ENCODE assay signal across 12 cellular contexts in genomic region chr20:41152108-41152757, GRCh38. TPM values are rescaled to one million over a fixed set of nuclear protein-coding genes. Genes with fewer than 3 reads are reported as not detected.
DNase-seq lines count a peak whose midpoint lies in the region; ATAC-seq, FAIRE-seq and TF ChIP-seq lines count a peak whose summit lies in the region.
"Had no signal": no experiment of that assay in that cellular context is flagged by ENCODE, and none has a peak within 500 bp of the region (broad histone marks: within the 10 kb centered on the region; RNA-seq: fewer than 3 reads in every experiment).

No MANE protein-coding gene starts in this region.

- CTCF ChIA-PET in CD8-positive, alpha-beta T cell (lab: Charles Lee) = interaction anchor here (1.1 to 9.9 kb wide), 6 partner anchors 11 to 188 kb away, joined by 3 to 94 read pairs (median 4); partner anchors contain the start of genes LPIN3 and PLCG1

- H3K4me2 ChIP-seq in osteoblast (ENCODE audit: insufficient read depth, low read length) = no peak overlapping the region

- no peaks in the 10 kb centered on the region for H3K27me3 Mint-ChIP-seq in CD8-positive, alpha-beta T cell (ENCODE audit: low read depth)
- no peaks in the 10 kb centered on the region for H3K27me3 Mint-ChIP-seq in effector memory CD8-positive, alpha-beta T cell

- H3K4me3 ChIP-seq in CD8-positive, alpha-beta T cell (ENCODE audit: low read depth, low read length) = no peak overlapping the region
- no peak overlapping the region for H3K4me3 ChIP-seq in osteoblast (ENCODE audit: insufficient read depth, low read length)

- H3K36me3 ChIP-seq in CD8-positive, alpha-beta T cell (ENCODE audit: insufficient read depth, low read length) = no peaks in the 10 kb centered on the region
- no peaks in the 10 kb centered on the region for H3K36me3 ChIP-seq in osteoblast (ENCODE audit: insufficient read depth, low read length)

- TF ChIP-seq CTCF in CD8-positive, alpha-beta T cell (IDR thresholded peaks at IDR 0.05) = no peak
- TF ChIP-seq CTCF in osteoblast (IDR thresholded peaks at IDR 0.05; ENCODE audit: extremely low read depth, low read depth, low read length) (no peak), D721Med (IDR thresholded peaks at IDR 0.05; ENCODE audit: insufficient read depth, missing control alignments) (no peak)

- no peak for ATAC-seq in CD8-positive, alpha-beta T cell
- no peak for ATAC-seq in effector memory CD8-positive, alpha-beta T cell (replicated peaks)
- ATAC-seq: left lobe of liver had no signal

- H4K20me1 ChIP-seq in osteoblast (ENCODE audit: insufficient read depth, low read length) = peaks cover 91% of the 10 kb centered on the region

- H3K79me2 ChIP-seq in osteoblast (ENCODE audit: insufficient read depth, low read length) = peaks cover 98% of the 10 kb centered on the region

- H3K4me1 Mint-ChIP-seq in CD8-positive, alpha-beta T cell (ENCODE audit: low read depth) = peaks cover 97% of the 10 kb centered on the region
- H3K4me1 Mint-ChIP-seq in effector memory CD8-positive, alpha-beta T cell (ENCODE audit: low read depth in 2 of 2) = peaks cover 86 to 88% of the 10 kb centered on the region in 2 donors

- intact Hi-C loops in CD8-positive, alpha-beta T cell (cut with DNase I, micrococcal nuclease) = no loop called here

- H3K27ac ChIP-seq in CD8-positive, alpha-beta T cell (ENCODE audit: low read depth, low read length) = no peak overlapping the region
- H3K27ac ChIP-seq in osteoblast (ENCODE audit: low read depth, low read length) = no peak overlapping the region

- H3K27ac Mint-ChIP-seq in CD8-positive, alpha-beta T cell = peak overlapping the region; percentile 98
- peak overlapping the region; percentile 51 to 89 for H3K27ac Mint-ChIP-seq in effector memory CD8-positive, alpha-beta T cell

- no peaks in the 10 kb centered on the region for H3K9me3 Mint-ChIP-seq in CD8-positive, alpha-beta T cell
- no peaks in the 10 kb centered on the region for H3K9me3 Mint-ChIP-seq in effector memory CD8-positive, alpha-beta T cell

- H2AFZ ChIP-seq in osteoblast (ENCODE audit: low read length) = no peak overlapping the region

- peaks cover 99% of the 10 kb centered on the region for H3K4me1 ChIP-seq in CD8-positive, alpha-beta T cell (ENCODE audit: insufficient read depth, low read length)
- no peaks in the 10 kb centered on the region for H3K4me1 ChIP-seq in osteoblast (ENCODE audit: insufficient read depth, low read length)

- DNase-seq in CD8-positive, alpha-beta T cell = no peak
- DNase-seq in NCI-H69 (lab: John Stamatoyannopoulos, UW) (peak; percentile 17), osteoblast (ENCODE audit: insufficient read length, low spot score, missing footprints) (peak; percentile 66), GDM1 (lab: John Stamatoyannopoulos, UW) (no peak), NCI-H187 treated with DMSO at 0.1 percent for 48 hours (lab: John Stamatoyannopoulos, UW) (no peak), D721Med (ENCODE audit: insufficient read length, low spot score) (no peak)
- DNase-seq in effector memory CD8-positive, alpha-beta T cell = no peak
- DNase-seq: COR-L47, foreskin melanocyte, NCI-H2081 had no signal

- no peaks in the 10 kb centered on the region for H3K9me3 ChIP-seq in CD8-positive, alpha-beta T cell (ENCODE audit: low read length)
- no peaks in the 10 kb centered on the region for H3K9me3 ChIP-seq in osteoblast (ENCODE audit: low read depth, low read length)

- H3K4me3 Mint-ChIP-seq in CD8-positive, alpha-beta T cell = peak overlapping the region; percentile 64
- H3K4me3 Mint-ChIP-seq in effector memory CD8-positive, alpha-beta T cell = peak overlapping the region; percentile 18 to 70

- FAIRE-seq in D721Med (lab: Jason Lieb, UNC) = no peak
- FAIRE-seq: H54 had no signal

- peaks cover 26% of the 10 kb centered on the region for H3K36me3 Mint-ChIP-seq in CD8-positive, alpha-beta T cell
- peaks cover 11% of the 10 kb centered on the region for H3K36me3 Mint-ChIP-seq in effector memory CD8-positive, alpha-beta T cell (ENCODE audit: insufficient read depth)

- no peaks in the 10 kb centered on the region for H3K27me3 ChIP-seq in CD8-positive, alpha-beta T cell (ENCODE audit: insufficient read depth, low read length)
- H3K27me3 ChIP-seq in osteoblast (ENCODE audit: insufficient read depth, low read length) = no peaks in the 10 kb centered on the region

- POLR2A ChIA-PET in CD8-positive, alpha-beta T cell (lab: Charles Lee) = interaction anchor here (0.9 to 13.7 kb wide), 4 partner anchors 11 to 178 kb away, joined by 3 to 317 read pairs (median 4); partner anchors contain the start of gene PLCG1

RNA-seq across cellular contexts. Expression of gene PLCG1, which starts 14.9 kb away (rescaled TPM):
- total RNA-seq in CD8-positive, alpha-beta T cell = 100 to 1,000 TPM; 335 to 366 TPM
- total RNA-seq in osteoblast = 72.4 and 73.7 TPM in 2 replicates

Comparison
In these comparisons a context has a peak if more than half of its experiments do, and no peak if none do; other contexts are left out.
1. DNase-seq: peak in NCI-H69 (single experiment) and osteoblast (single experiment); none in CD8-positive, alpha-beta T cell (0 of 7), effector memory CD8-positive, alpha-beta T cell (0 of 3), GDM1 (single experiment), NCI-H187 treated with DMSO at 0.1 percent for 48 hours (single experiment) and D721Med (single experiment).